8 cellular contexts compared by ENCODE assay signal in the genomic region with DNA sequence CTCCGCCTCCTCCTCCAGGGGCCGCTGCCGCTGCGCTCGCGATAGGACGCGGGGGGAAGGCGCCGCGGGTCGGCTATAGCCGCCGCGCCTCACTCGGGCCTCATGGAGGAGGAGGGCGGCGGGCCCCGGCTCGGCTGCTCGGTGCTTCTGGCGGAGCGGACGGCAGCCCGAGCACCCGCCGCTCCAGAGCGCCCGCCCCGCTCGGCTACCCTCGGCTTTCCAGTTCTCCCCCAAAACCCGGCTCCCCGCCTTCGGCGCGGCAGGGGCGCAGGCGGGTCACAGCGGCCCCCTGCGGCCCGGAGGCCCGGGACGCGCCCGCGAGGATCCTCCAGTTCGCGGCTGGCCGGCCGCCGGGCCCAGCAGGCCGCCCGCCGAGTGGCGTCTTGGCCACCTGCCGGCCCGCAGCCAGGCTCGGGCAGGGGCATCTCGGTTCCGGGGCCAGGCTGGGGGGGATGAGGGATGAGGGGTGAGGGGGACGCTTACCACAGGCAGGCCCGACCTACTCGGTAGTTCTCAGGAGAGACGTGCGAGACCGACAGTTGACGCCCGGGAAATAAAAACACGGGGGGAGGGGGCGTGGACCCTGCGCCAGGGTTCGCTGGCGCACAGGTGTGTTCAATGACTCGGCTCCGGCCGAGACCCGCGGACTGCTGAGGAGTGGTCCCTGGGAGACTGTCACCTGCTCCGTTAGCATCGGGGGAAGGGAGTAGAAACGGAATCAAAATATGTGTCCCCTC. TPM values are rescaled to one million over a fixed set of nuclear protein-coding genes. Genes with fewer than 3 reads are reported as not detected.
A peak's percentile ranks its signal among the peaks of the same experiment; 100 is the strongest.
DNase-seq lines count a peak whose midpoint lies in the region; ATAC-seq and TF ChIP-seq lines count a peak whose summit lies in the region.

A gene with protein sequence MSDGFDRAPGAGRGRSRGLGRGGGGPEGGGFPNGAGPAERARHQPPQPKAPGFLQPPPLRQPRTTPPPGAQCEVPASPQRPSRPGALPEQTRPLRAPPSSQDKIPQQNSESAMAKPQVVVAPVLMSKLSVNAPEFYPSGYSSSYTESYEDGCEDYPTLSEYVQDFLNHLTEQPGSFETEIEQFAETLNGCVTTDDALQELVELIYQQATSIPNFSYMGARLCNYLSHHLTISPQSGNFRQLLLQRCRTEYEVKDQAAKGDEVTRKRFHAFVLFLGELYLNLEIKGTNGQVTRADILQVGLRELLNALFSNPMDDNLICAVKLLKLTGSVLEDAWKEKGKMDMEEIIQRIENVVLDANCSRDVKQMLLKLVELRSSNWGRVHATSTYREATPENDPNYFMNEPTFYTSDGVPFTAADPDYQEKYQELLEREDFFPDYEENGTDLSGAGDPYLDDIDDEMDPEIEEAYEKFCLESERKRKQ (minus strand): TSS at position 221 of the 737 bp plus-strand sequence. CDS start 231 bp downstream, outside the sequence.

- H3K27me3 Mint-ChIP-seq in chondrocyte (ENCODE audit: low read depth) = no peaks in the 10 kb centered on the region

- H3K9me3 Mint-ChIP-seq in chondrocyte (ENCODE audit: low read depth) = no peaks in the 10 kb centered on the region

- peak; percentile 79 for ATAC-seq in GM18909 (IDR thresholded peaks at IDR 0.05; ENCODE audit: poor library complexity, unreplicated experiment)
- ATAC-seq in HG03159 (IDR thresholded peaks at IDR 0.05; ENCODE audit: unreplicated experiment) = peak; percentile 70

- peaks cover 25% of the 10 kb centered on the region for H3K4me1 Mint-ChIP-seq in chondrocyte (ENCODE audit: low read depth)

- peak; percentile 61 to 68 for DNase-seq in AML-193 (lab: John Stamatoyannopoulos, UW)
- DNase-seq in NCI-H446 (lab: John Stamatoyannopoulos, UW) = peak; percentile 60 to 93
- DNase-seq in activated CD4-positive, alpha-beta T cell treated with anti-CD3 and anti-CD28 coated beads for 1 hour = peak; percentile 72
- peak; percentile 93 for DNase-seq in chondrocyte (ENCODE audit: low spot score)
- peak; percentile 91 for DNase-seq in kidney tubule cell (ENCODE audit: low spot score)
- DNase-seq in stimulated activated CD4-positive, alpha-beta T cell treated with anti-CD3 and anti-CD28 coated beads, Interleukin-1b, Interleukin-23, amount 100 ng/mL, for 24 hours (ENCODE audit: low read depth in 4 of 4, low spot score in 1 of 4) = peak; percentile 42 to 76 (median 64)

- H3K36me3 Mint-ChIP-seq in chondrocyte (ENCODE audit: low read depth) = no peaks in the 10 kb centered on the region

- H3K27ac Mint-ChIP-seq in chondrocyte (ENCODE audit: unreplicated experiment) = peak within 1 kb of the TSS; percentile 88

- peak; percentile 85 for TF ChIP-seq CTCF in chondrocyte (IDR thresholded peaks at IDR 0.05)

- H3K4me3 Mint-ChIP-seq in chondrocyte (ENCODE audit: unreplicated experiment) = peak within 1 kb of the TSS; percentile 85

RNA-seq across cellular contexts. Expression of the gene that starts here (rescaled TPM):
- total RNA-seq in chondrocyte = 82.3 to 105 TPM (median 104 TPM) in 3 replicates

Comparison
In these comparisons a context has a peak if more than half of its experiments do, and no peak if none do; other contexts are left out.
1. Peak in every context shown above with its lines: DNase-seq and ATAC-seq.